11 cellular contexts compared by ENCODE assay signal in genomic region chr15:73650387-73651126, GRCh38. TPM values are rescaled to one million over a fixed set of nuclear protein-coding genes. Genes with fewer than 3 reads are reported as not detected.
DNase-seq lines count a peak whose midpoint lies in the region; ATAC-seq and TF ChIP-seq lines count a peak whose summit lies in the region.
"Had no signal": no experiment of that assay in that cellular context is flagged by ENCODE, and none has a peak within 500 bp of the region (broad histone marks: within the 10 kb centered on the region; RNA-seq: fewer than 3 reads in every experiment).

No MANE protein-coding gene starts in this region.

- no peak overlapping the region for H3K4me3 Mint-ChIP-seq in Caco-2 (ENCODE audit: unreplicated experiment)

- no peak overlapping the region for H3K27ac Mint-ChIP-seq in Caco-2 (ENCODE audit: unreplicated experiment)

- H3K9me3 ChIP-seq in Caco-2 = no peaks in the 10 kb centered on the region

- peaks cover 3% of the 10 kb centered on the region for H3K27me3 Mint-ChIP-seq in Caco-2 (ENCODE audit: insufficient read depth, unreplicated experiment)

- BruUV-seq in Caco-2 (replicated peaks; lab: Mats Ljungman, UMichigan) = no TSS peak

- intact Hi-C loops in sciatic nerve (cut with DNase I) (no loop called here), Caco-2 (cut with micrococcal nuclease; ENCODE audit: unreplicated experiment) (no loop called here)

- peaks cover 23% of the 10 kb centered on the region for H3K4me1 Mint-ChIP-seq in Caco-2 (ENCODE audit: low read depth, unreplicated experiment)

- H3K27ac ChIP-seq in foreskin keratinocyte = peak overlapping the region; percentile 19
- H3K27ac ChIP-seq: coronary artery had no signal

- TF ChIP-seq CTCF in AG10803 (conservative IDR thresholded peaks at IDR 0.05; ENCODE audit: low read length) (no peak), GM13976 (IDR thresholded peaks at IDR 0.05; ENCODE audit: borderline replicate concordance, control extremely low read depth, extremely low read depth, insufficient read depth, missing control alignments) (no peak), foreskin keratinocyte (conservative IDR thresholded peaks at IDR 0.05) (no peak), Caco-2 (IDR thresholded peaks at IDR 0.05; ENCODE audit: insufficient read depth in 1 of 2, low read depth in 1 of 2, low read length in 1 of 2, severe bottlenecking in 1 of 2, unreplicated experiment in 1 of 2) (no peak)

- H3K36me3 Mint-ChIP-seq in Caco-2 (ENCODE audit: insufficient read depth, unreplicated experiment) = no peaks in the 10 kb centered on the region

- no peaks in the 10 kb centered on the region for H3K27me3 ChIP-seq in foreskin keratinocyte
- H3K27me3 ChIP-seq in Caco-2 (replicated peaks; ENCODE audit: control insufficient read depth, insufficient read depth, low read length) = no peaks in the 10 kb centered on the region

- H3K4me3 ChIP-seq in AG10803 (ENCODE audit: low read length) = no peak overlapping the region
- no peak overlapping the region for H3K4me3 ChIP-seq in Caco-2 (ENCODE audit: low read depth, low read length)
- H3K4me3 ChIP-seq: coronary artery had no signal

- H3K4me1 ChIP-seq in foreskin keratinocyte (peaks cover 23% of the 10 kb centered on the region), Caco-2 (peaks cover 7% of the 10 kb centered on the region; the same call in 1 of the 2 replicates)

- POLR2A ChIA-PET in Caco-2 (lab: Charles Lee) = no interaction called here

- DNase-seq in AG10803 (ENCODE audit: low read depth) = peak; percentile 70
- DNase-seq in GM13976 (ENCODE audit: low spot score) = peak; percentile 54
- DNase-seq in foreskin keratinocyte = peak; percentile 51 to 75
- no peak for DNase-seq in KG1 (lab: John Stamatoyannopoulos, UW)
- no peak for DNase-seq in sciatic nerve (ENCODE audit: low spot score)
- no peak for DNase-seq in Caco-2
- DNase-seq: NCI-H1930, SHP77 treated with DMSO at 0.1 percent for 48 hours had no signal

- peaks cover 12% of the 10 kb centered on the region for H3K9me3 Mint-ChIP-seq in Caco-2 (ENCODE audit: unreplicated experiment)

- H3K36me3 ChIP-seq in Caco-2 (ENCODE audit: control insufficient read depth, insufficient read depth, low read length) = no peaks in the 10 kb centered on the region

- in situ Hi-C loops in GM13976 (cut with MboI; ENCODE audit: low sequenced_read_pairs, unreplicated experiment) = no loop called here

- ATAC-seq in SK-N-SH treated with all-trans-retinoic acid at 6 μM for 48 hours (peak; percentile 76), foreskin keratinocyte (peak; percentile 59), sciatic nerve (no peak), GM21528 (IDR thresholded peaks at IDR 0.05; ENCODE audit: low FRiP score, unreplicated experiment) (no peak)

- CTCF ChIA-PET in Caco-2 (lab: Charles Lee) = interaction anchor here (2.3 kb wide), 1 partner anchor 15 kb away, joined by 10 read pairs; no protein-coding TSS in a partner anchor

TF ChIP-seq in SK-N-SH treated with all-trans-retinoic acid at 6 μM for 48 hours, 23 proteins besides CTCF, POLR2A, EP300 and RAD21:
- TF ChIP-seq ISL1 (CRISPR knock-in tag; IDR thresholded peaks at IDR 0.05) = 0 out of 2 replicates have a peak, but pooled peaks have one; percentile 11
- peak; percentile 71; the same call in 1 of the 2 replicates for TF ChIP-seq TCF4 (CRISPR knock-in tag; IDR thresholded peaks at IDR 0.05; ENCODE audit: borderline replicate concordance)
- no peak for TF ChIP-seq ESRRG (CRISPR knock-in tag; IDR thresholded peaks at IDR 0.05)

RNA-seq across cellular contexts. Expression of gene NPTN, which starts 17.4 kb away (rescaled TPM):
- total RNA-seq in foreskin keratinocyte (174 and 184 TPM in 2 replicates), sciatic nerve (85.5 TPM), Caco-2 (2022) (124 TPM in 2 replicates)
- 65.2 and 89.3 TPM in 2 replicates for polyA plus RNA-seq in foreskin keratinocyte

RNA-seq across cellular contexts. Expression of gene CD276, which starts 33.6 kb away (rescaled TPM):
- 107 and 126 TPM in 2 replicates for total RNA-seq in foreskin keratinocyte
- 118 and 129 TPM in 2 replicates for polyA plus RNA-seq in foreskin keratinocyte
- 47.0 TPM for total RNA-seq in sciatic nerve
- 70.5 and 74.2 TPM in 2 replicates for total RNA-seq in Caco-2 (2022)

Comparison
In these comparisons a context has a peak if more than half of its experiments do, and no peak if none do; other contexts are left out.
1. DNase-seq: peak in AG10803 (single experiment), GM13976 (single experiment) and foreskin keratinocyte (2 of 2); none in KG1 (single experiment), sciatic nerve (single experiment) and Caco-2 (0 of 2).
2. ATAC-seq: peak in SK-N-SH treated with all-trans-retinoic acid at 6 μM for 48 hours (single experiment) and foreskin keratinocyte (single experiment); none in sciatic nerve (single experiment) and GM21528 (single experiment).